17 cellular contexts compared by ENCODE assay signal in the genomic region with DNA sequence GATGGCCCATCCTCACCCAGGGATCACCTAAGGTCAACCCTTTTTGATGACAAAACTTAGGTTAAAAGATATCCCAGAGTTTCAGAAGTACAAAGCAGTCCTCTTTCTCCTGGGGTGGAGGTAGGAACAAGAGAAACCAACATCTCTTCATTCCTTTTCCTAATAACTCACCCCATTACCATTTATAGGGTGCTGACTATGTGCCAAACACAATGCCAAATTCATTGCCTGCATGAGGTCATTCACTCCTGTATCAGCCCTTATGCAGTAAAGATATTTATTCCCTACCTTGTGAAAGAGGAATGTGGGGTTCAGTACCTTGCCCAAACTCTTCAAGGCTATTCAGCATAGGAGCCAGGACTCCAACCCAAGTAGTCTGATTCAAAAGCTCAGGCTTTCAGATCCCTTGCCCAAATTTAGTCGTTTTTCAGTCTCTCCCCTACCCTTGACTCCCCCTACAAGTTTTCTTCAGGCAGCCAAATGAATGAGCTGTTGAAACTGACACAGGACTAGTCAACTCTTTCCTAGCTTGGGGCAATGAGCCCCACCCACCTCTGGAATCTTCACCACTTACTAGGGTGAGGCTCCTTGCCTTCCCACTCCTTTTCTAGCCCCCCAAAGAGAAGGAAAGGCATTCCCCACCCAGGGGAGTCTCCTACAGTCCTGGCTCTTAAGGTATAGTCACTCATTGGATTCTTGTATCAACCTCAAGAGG. TPM values are rescaled to one million over a fixed set of nuclear protein-coding genes. Genes with fewer than 3 reads are reported as not detected.
DNase-seq lines count a peak whose midpoint lies in the region; ATAC-seq, FAIRE-seq and TF ChIP-seq lines count a peak whose summit lies in the region.
"Had no signal": no experiment of that assay in that cellular context is flagged by ENCODE, and none has a peak within 500 bp of the region (broad histone marks: within the 10 kb centered on the region; RNA-seq: fewer than 3 reads in every experiment).

No MANE protein-coding gene starts in this region.

- H3K27me3 Mint-ChIP-seq in type B pancreatic cell (no peaks in the 10 kb centered on the region), chondrocyte (ENCODE audit: low read depth) (peaks cover 30% of the 10 kb centered on the region)

- H3K4me1 ChIP-seq in breast epithelium, result no peaks in the 10 kb centered on the region
- H3K4me1 ChIP-seq in foreskin keratinocyte, result peaks cover 4% of the 10 kb centered on the region
- H3K4me1 ChIP-seq: HAP-1 had no signal

- no peak for FAIRE-seq in H54 (lab: Jason Lieb, UNC)

- DNase-seq in M059J (ENCODE audit: low read depth), result peak; percentile 19
- peak in 1 of 2 donors; percentile 83 for DNase-seq in breast epithelium (ENCODE audit: low spot score in 2 of 2)
- DNase-seq in foreskin keratinocyte, result peak in 1 of 2 donors; percentile 98
- DNase-seq in type B pancreatic cell (ENCODE audit: extremely low spot score, unreplicated experiment), result no peak
- no peak for DNase-seq in SW 1271 (lab: John Stamatoyannopoulos, UW)
- no peak for DNase-seq in NCI-H1694 treated with DMSO at 0.1 percent for 48 hours (lab: John Stamatoyannopoulos, UW)
- no peak for DNase-seq in chondrocyte (ENCODE audit: low spot score)
- no peak for DNase-seq in H54 (ENCODE audit: insufficient read length, low spot score)
- DNase-seq: BE2C; CD8-positive, alpha-beta T cell; NCI-H1092; NCI-H187 treated with DMSO at 0.1 percent for 48 hours; NCI-H774; SJCRH30 had no signal

- H3K36me3 ChIP-seq in breast epithelium, result no peaks in the 10 kb centered on the region
- H3K36me3 ChIP-seq: BE2C, HAP-1, SJCRH30 had no signal

- no peak for TF ChIP-seq POLR2A in breast epithelium (IDR thresholded peaks at IDR 0.05)
- TF ChIP-seq POLR2A in H54 (IDR thresholded peaks at IDR 0.05; ENCODE audit: low read depth, low read length), result no peak

- H3K27ac ChIP-seq in breast epithelium (peak overlapping the region; percentile 86 to 90), foreskin keratinocyte (peak overlapping the region; percentile 90)
- H3K27ac ChIP-seq: SJCRH30 had no signal

- H3K4me1 Mint-ChIP-seq in type B pancreatic cell (ENCODE audit: unreplicated experiment) (no peaks in the 10 kb centered on the region), chondrocyte (ENCODE audit: low read depth) (peaks cover 8% of the 10 kb centered on the region)

- H3K27ac Mint-ChIP-seq in type B pancreatic cell, result peak overlapping the region; percentile 94
- no peak overlapping the region for H3K27ac Mint-ChIP-seq in chondrocyte (ENCODE audit: unreplicated experiment)
- H3K27ac Mint-ChIP-seq: CD8-positive, alpha-beta T cell had no signal

- H3K9me3 ChIP-seq in breast epithelium, result no peaks in the 10 kb centered on the region
- H3K9me3 ChIP-seq: BE2C, HAP-1, SJCRH30 had no signal

- H3K4me3 Mint-ChIP-seq in type B pancreatic cell (peak overlapping the region; percentile 44), chondrocyte (ENCODE audit: unreplicated experiment) (no peak overlapping the region)
- H3K4me3 Mint-ChIP-seq: CD8-positive, alpha-beta T cell had no signal

- H3K4me3 ChIP-seq in breast epithelium, result no peak overlapping the region
- H3K4me3 ChIP-seq: HAP-1, SJCRH30 had no signal

- intact Hi-C loops in breast epithelium (cut with DNase I; ENCODE audit: low total_unique reads), result no loop called here

- ATAC-seq in foreskin keratinocyte, result peak; percentile 22
- ATAC-seq: CD8-positive, alpha-beta T cell had no signal

- H3K27me3 ChIP-seq in breast epithelium (no peaks in the 10 kb centered on the region), foreskin keratinocyte (no peaks in the 10 kb centered on the region)
- H3K27me3 ChIP-seq: BE2C, SJCRH30 had no signal

- H3K36me3 Mint-ChIP-seq in type B pancreatic cell, result no peaks in the 10 kb centered on the region
- H3K36me3 Mint-ChIP-seq in chondrocyte (ENCODE audit: low read depth), result no peaks in the 10 kb centered on the region
- H3K36me3 Mint-ChIP-seq: CD8-positive, alpha-beta T cell had no signal

- H3K9me3 Mint-ChIP-seq in type B pancreatic cell (peaks cover 5% of the 10 kb centered on the region), chondrocyte (ENCODE audit: low read depth) (no peaks in the 10 kb centered on the region)
- H3K9me3 Mint-ChIP-seq: CD8-positive, alpha-beta T cell had no signal

- TF ChIP-seq CTCF in breast epithelium (IDR thresholded peaks at IDR 0.05) (no peak), foreskin keratinocyte (conservative IDR thresholded peaks at IDR 0.05) (no peak), type B pancreatic cell (conservative IDR thresholded peaks at IDR 0.05) (no peak), chondrocyte (IDR thresholded peaks at IDR 0.05) (no peak)

RNA-seq across cellular contexts. Expression of a gene that starts 5.9 kb away (rescaled TPM):
- total RNA-seq in M059J (2014; rRNA removed; shearing (Covaris generic)), result 0.27 TPM in 1 of 2 replicates, not detected in the other
- total RNA-seq in breast epithelium, result 100 to 1,000 TPM in 2 of 3 donors, under 1 TPM in 1; 0.80 to 692 (median 388) TPM
- 12,113 and 14,268 TPM in 2 replicates for total RNA-seq in foreskin keratinocyte
- 17,138 and 18,688 TPM in 2 replicates for polyA plus RNA-seq in foreskin keratinocyte
- total RNA-seq in type B pancreatic cell (ENCODE audit: low replicate concordance), result 0.19 and 0.64 TPM in 2 replicates
- 0.23 to 0.94 TPM (median 0.32 TPM) in 3 replicates for total RNA-seq in chondrocyte
- total RNA-seq: CD8-positive, alpha-beta T cell; NCI-H460; SJCRH30 had no signal

RNA-seq across cellular contexts. Expression of a gene that starts 8.9 kb away (rescaled TPM):
- total RNA-seq in M059J (2014; rRNA removed; shearing (Covaris generic)), result not detected in 2 replicates
- total RNA-seq in breast epithelium, result under 1 TPM in 1 of 3 donors, not detected in 2; 0.44 TPM
- 1.0 and 1.3 TPM in 2 replicates for total RNA-seq in foreskin keratinocyte
- polyA plus RNA-seq in foreskin keratinocyte, result 1.4 and 1.7 TPM in 2 replicates
- 0.85 and 7.4 TPM in 2 replicates for total RNA-seq in type B pancreatic cell (ENCODE audit: low replicate concordance)
- total RNA-seq in chondrocyte, result not detected in 3 replicates
- total RNA-seq: CD8-positive, alpha-beta T cell; HT1080; NCI-H460; SJCRH30 had no signal

RNA-seq across cellular contexts. Expression of a gene that starts 31.8 kb away (rescaled TPM):
- 0.15 and 0.34 TPM in 2 replicates for total RNA-seq in M059J (2014; rRNA removed; shearing (Covaris generic))
- total RNA-seq in breast epithelium (100 to 1,000 TPM in 1 of 3 donors, 10 to 100 TPM in 1, 1 to 10 TPM in 1; 2.6 to 100 (median 51.8) TPM), foreskin keratinocyte (115 and 208 TPM in 2 replicates), type B pancreatic cell (ENCODE audit: low replicate concordance) (1.5 and 9.2 TPM in 2 replicates), chondrocyte (3.9 to 5.9 TPM (median 5.5 TPM) in 3 replicates)
- polyA plus RNA-seq in foreskin keratinocyte, result 132 and 240 TPM in 2 replicates
- total RNA-seq: CD8-positive, alpha-beta T cell; HT1080; NCI-H460 had no signal

RNA-seq across cellular contexts. Expression of a gene that starts 43.6 kb away (rescaled TPM):
- 6.7 and 8.5 TPM in 2 replicates for total RNA-seq in M059J (2014; rRNA removed; shearing (Covaris generic))
- total RNA-seq in breast epithelium (1,000 to 10,000 TPM in 2 of 3 donors, 1 to 10 TPM in 1; 1.9 to 1,676 (median 1,373) TPM), foreskin keratinocyte (3,495 and 3,975 TPM in 2 replicates), type B pancreatic cell (ENCODE audit: low replicate concordance) (512 and 3,327 TPM in 2 replicates), chondrocyte (183 to 261 TPM (median 258 TPM) in 3 replicates)
- 3,974 and 4,528 TPM in 2 replicates for polyA plus RNA-seq in foreskin keratinocyte
- total RNA-seq: CD8-positive, alpha-beta T cell had no signal

RNA-seq across cellular contexts. Expression of a gene that starts 52.7 kb away (rescaled TPM):
- 0.69 and 1.6 TPM in 2 replicates for total RNA-seq in M059J (2014; rRNA removed; shearing (Covaris generic))
- total RNA-seq in breast epithelium (1,000 to 10,000 TPM in 1 of 3 donors, 100 to 1,000 TPM in 1, 1 to 10 TPM in 1; 6.7 to 1,011 (median 375) TPM), foreskin keratinocyte (225 and 517 TPM in 2 replicates), type B pancreatic cell (ENCODE audit: low replicate concordance) (750 and 2,036 TPM in 2 replicates), chondrocyte (1.3 to 1.7 TPM in 2 of 3 replicates, not detected in the other)
- polyA plus RNA-seq in foreskin keratinocyte, result 311 and 641 TPM in 2 replicates
- total RNA-seq: CD8-positive, alpha-beta T cell; SJCRH30 had no signal

Comparison
In these comparisons a context has a peak if more than half of its experiments do, and no peak if none do; other contexts are left out.
1. RNA of a gene that starts 5.9 kb away (total RNA-seq): 12,113 to 14,268 TPM in foreskin keratinocyte; 0.80 to 692 TPM in breast epithelium, 0.23 to 0.94 TPM in chondrocyte, 0.27 TPM in M059J and 0.19 to 0.64 TPM in type B pancreatic cell; every median in the first group is over 10 times any median in the second.